8 cellular contexts compared by ENCODE assay signal in the genomic region with DNA sequence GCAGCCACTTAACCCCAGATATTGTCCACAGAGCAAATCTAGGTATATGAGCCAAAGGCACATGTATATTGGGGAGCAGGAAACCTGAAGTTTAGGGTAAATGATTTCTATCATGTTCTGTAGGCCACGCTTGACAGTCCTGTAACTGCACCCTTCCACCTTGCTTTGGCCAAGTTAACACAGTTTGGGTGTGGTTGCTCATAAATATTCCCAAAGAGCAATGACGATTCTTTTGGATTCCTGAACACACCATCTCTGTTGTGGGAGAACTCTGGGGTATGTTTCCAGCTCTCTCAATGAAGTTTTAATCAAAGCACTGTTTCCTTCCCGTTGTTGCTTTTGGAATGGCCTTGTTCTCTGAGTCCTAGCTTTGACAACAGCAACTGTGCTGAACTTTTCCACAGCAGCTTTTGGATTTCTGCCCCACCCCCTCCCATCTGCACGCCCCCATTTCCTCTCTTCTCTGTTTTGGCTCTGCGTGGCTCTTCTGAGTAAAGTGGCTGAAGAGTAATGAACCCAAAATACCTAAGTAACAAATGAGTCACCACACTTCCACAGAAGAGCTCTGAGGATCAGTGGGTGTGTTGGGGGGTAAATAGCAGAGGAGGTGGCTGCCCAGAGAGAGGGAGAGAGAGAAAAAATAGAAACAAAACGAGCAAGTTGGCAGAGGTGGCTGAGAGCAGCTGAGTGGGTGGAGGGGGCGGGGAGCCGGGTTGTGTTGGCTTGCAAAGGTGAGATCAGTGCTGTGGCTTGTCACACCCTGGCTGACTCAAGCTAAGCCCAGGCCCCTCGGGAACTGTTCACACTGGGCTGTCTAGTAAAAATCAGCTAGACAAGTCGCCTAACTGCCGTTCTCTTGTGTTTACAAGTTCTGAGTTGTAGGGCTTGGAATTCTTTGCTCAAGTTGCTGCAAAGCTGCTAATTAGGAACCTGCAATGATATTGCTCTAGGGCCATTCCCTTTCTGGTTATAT. TPM values are rescaled to one million over a fixed set of nuclear protein-coding genes. Genes with fewer than 3 reads are reported as not detected.
DNase-seq lines count a peak whose midpoint lies in the region; ATAC-seq and TF ChIP-seq lines count a peak whose summit lies in the region.

No MANE protein-coding gene starts in this region.

- peak overlapping the region; percentile 73 for H3K4me3 Mint-ChIP-seq in activated naive CD8-positive, alpha-beta T cell treated with anti-CD3 and anti-CD28 coated beads, Interleukin-2, amount 10 ng/mL, durations not matched to agents 7 days and 5 days

- ATAC-seq in GM19324 (IDR thresholded peaks at IDR 0.05; ENCODE audit: low FRiP score, unreplicated experiment) (peak; percentile 80), HG03378 (IDR thresholded peaks at IDR 0.05; ENCODE audit: unreplicated experiment) (peak; percentile 68)
- ATAC-seq in activated naive CD8-positive, alpha-beta T cell treated with anti-CD3 and anti-CD28 coated beads, Interleukin-2, amount 10 ng/mL, durations not matched to agents 7 days and 5 days (ENCODE audit: low read depth) = peak; percentile 96

- no peak for TF ChIP-seq POLR2A in sigmoid colon (IDR thresholded peaks at IDR 0.05)

- intact Hi-C loops in sigmoid colon (cut with DNase I) = no loop called here

- H3K4me3 ChIP-seq in right atrium auricular region = peak overlapping the region in 1 of 2 donors; percentile 16
- H3K4me3 ChIP-seq in sigmoid colon = no peak overlapping the region

- no peaks in the 10 kb centered on the region for H3K27me3 Mint-ChIP-seq in activated naive CD8-positive, alpha-beta T cell treated with anti-CD3 and anti-CD28 coated beads, Interleukin-2, amount 10 ng/mL, durations not matched to agents 7 days and 5 days

- H3K36me3 Mint-ChIP-seq in activated naive CD8-positive, alpha-beta T cell treated with anti-CD3 and anti-CD28 coated beads, Interleukin-2, amount 10 ng/mL, durations not matched to agents 7 days and 5 days = no peaks in the 10 kb centered on the region

- 5 to 14% methylated on average over 11 of the region's 11 CpGs for WGBS in sigmoid colon, 2 donors

- H3K27ac Mint-ChIP-seq in activated naive CD8-positive, alpha-beta T cell treated with anti-CD3 and anti-CD28 coated beads, Interleukin-2, amount 10 ng/mL, durations not matched to agents 7 days and 5 days = peak overlapping the region; percentile 96

- H3K9me3 ChIP-seq in right atrium auricular region (no peaks in the 10 kb centered on the region), sigmoid colon (no peaks in the 10 kb centered on the region)

- POLR2A ChIA-PET in activated naive CD8-positive, alpha-beta T cell treated with anti-CD3 and anti-CD28 coated beads, Interleukin-2, amount 10 ng/mL, durations not matched to agents 7 days and 5 days (lab: Charles Lee) = interaction anchor here (0.6 to 6.7 kb wide), 20 partner anchors 9 to 375 kb away, joined by 3 to 98 read pairs (median 4); partner anchors contain the start of genes INKA2, RAP1A and WDR77

- peak in 1 of 4 donors; percentile 56 for TF ChIP-seq EP300 in sigmoid colon (IDR thresholded peaks at IDR 0.05)

- DNase-seq in SW480 (ENCODE audit: low spot score) = peak; percentile 88
- peak; percentile 75 for DNase-seq in activated naive CD8-positive, alpha-beta T cell treated with anti-CD3 and anti-CD28 coated beads, Interleukin-2, amount 10 ng/mL, durations not matched to agents 7 days and 5 days
- DNase-seq in right atrium auricular region (ENCODE audit: low spot score) = peak; percentile 92
- peak; percentile 93 for DNase-seq in sigmoid colon
- no peak for DNase-seq in foreskin melanocyte

- H3K4me1 ChIP-seq in right atrium auricular region = peaks cover 0 to 41% of the 10 kb centered on the region in 2 donors
- peaks cover 0 to 63% (median 62%) of the 10 kb centered on the region in 4 donors for H3K4me1 ChIP-seq in sigmoid colon

- TF ChIP-seq CTCF in C4-2B (conservative IDR thresholded peaks at IDR 0.05) (no peak), right atrium auricular region (IDR thresholded peaks at IDR 0.05) (no peak), sigmoid colon (IDR thresholded peaks at IDR 0.05) (no peak)

- H3K27me3 ChIP-seq in right atrium auricular region (no peaks in the 10 kb centered on the region), sigmoid colon (no peaks in the 10 kb centered on the region)

- H3K27ac ChIP-seq in C4-2B (peak overlapping the region; percentile 43), right atrium auricular region (peak overlapping the region; percentile 86 to 88), sigmoid colon (peak overlapping the region; percentile 74 to 88 (median 84))

- peaks cover 51% of the 10 kb centered on the region for H3K4me1 Mint-ChIP-seq in activated naive CD8-positive, alpha-beta T cell treated with anti-CD3 and anti-CD28 coated beads, Interleukin-2, amount 10 ng/mL, durations not matched to agents 7 days and 5 days

- H3K9me3 Mint-ChIP-seq in activated naive CD8-positive, alpha-beta T cell treated with anti-CD3 and anti-CD28 coated beads, Interleukin-2, amount 10 ng/mL, durations not matched to agents 7 days and 5 days = no peaks in the 10 kb centered on the region

- H3K36me3 ChIP-seq in right atrium auricular region = no peaks in the 10 kb centered on the region
- no peaks in the 10 kb centered on the region for H3K36me3 ChIP-seq in sigmoid colon

RNA-seq across cellular contexts. Expression of gene RAP1A, which starts 26.9 kb away (rescaled TPM):
- 100 to 1,000 TPM; 134 to 139 TPM for total RNA-seq in activated naive CD8-positive, alpha-beta T cell treated with anti-CD3 and anti-CD28 coated beads, Interleukin-2, amount 10 ng/mL, durations not matched to agents 7 days and 5 days
- total RNA-seq in right atrium auricular region (10 to 100 TPM; 62.1 to 72.8 TPM), sigmoid colon (100 to 1,000 TPM; 213 to 381 (median 301) TPM)
- polyA plus RNA-seq in sigmoid colon = 100 to 1,000 TPM in 2 of 3 donors, 10 to 100 TPM in 1; 87.5 to 205 (median 178) TPM
